ENCODE assay signal across 8 cellular contexts in the genomic region with DNA sequence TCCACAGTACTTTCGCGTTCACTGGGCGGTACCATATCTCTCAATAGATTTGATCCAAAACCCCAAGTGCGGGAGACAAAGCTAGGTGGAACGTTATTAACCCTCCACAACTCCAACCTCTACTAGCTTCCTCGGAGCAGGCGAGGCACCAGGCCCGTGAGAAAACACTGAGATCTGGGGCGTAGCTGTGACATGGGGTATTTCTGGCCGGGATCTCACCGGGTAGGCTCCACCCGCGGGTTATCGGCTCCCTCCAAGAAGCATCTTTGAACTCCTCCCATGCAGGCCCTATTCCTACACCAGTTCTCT. TPM values are rescaled to one million over a fixed set of nuclear protein-coding genes. Genes with fewer than 3 reads are reported as not detected.
DNase-seq lines count a peak whose midpoint lies in the region; ATAC-seq, FAIRE-seq and TF ChIP-seq lines count a peak whose summit lies in the region.

No MANE protein-coding gene starts in this region.

- no peaks in the 10 kb centered on the region for H3K9me3 ChIP-seq in subcutaneous abdominal adipose tissue (ENCODE audit: control insufficient read depth in 5 of 5, low read length in 5 of 5)

- H3K27ac ChIP-seq in angular gyrus (ENCODE audit: low read depth, low read length) (peak overlapping the region; percentile 89), subcutaneous abdominal adipose tissue (ENCODE audit: low read depth, low read length) (peak overlapping the region; percentile 89)

- no peak for TF ChIP-seq CTCF in D721Med (IDR thresholded peaks at IDR 0.05; ENCODE audit: insufficient read depth, missing control alignments)

- peaks cover 16 to 22% (median 20%) of the 10 kb centered on the region in 3 donors for H3K27me3 Mint-ChIP-seq in immature natural killer cell (ENCODE audit: low read depth in 3 of 3)

- peak overlapping the region in 4 of 5 donors; percentile 86 to 94 (median 90) for H3K9ac ChIP-seq in subcutaneous abdominal adipose tissue (ENCODE audit: low read length in 5 of 5)

- H3K36me3 ChIP-seq in subcutaneous abdominal adipose tissue (ENCODE audit: control insufficient read depth in 5 of 5, insufficient read depth in 5 of 5, low read length in 5 of 5), result no peaks in the 10 kb centered on the region

- DNase-seq in D721Med (ENCODE audit: insufficient read length, low spot score), result peak; percentile 13
- DNase-seq in immature natural killer cell, result no peak
- no peak for DNase-seq in stimulated activated CD4-positive, alpha-beta T cell treated with anti-CD3 and anti-CD28 coated beads, Interleukin-2, amount 100 ng/mL, for 48 hours
- no peak for DNase-seq in NCI-H2081 treated with DMSO at 0.1 percent for 48 hours (lab: John Stamatoyannopoulos, UW)

- H3K4me3 ChIP-seq in subcutaneous abdominal adipose tissue (ENCODE audit: low read depth in 1 of 5, low read length in 5 of 5), result peak overlapping the region; percentile 84 to 98 (median 94)

- H3K36me3 Mint-ChIP-seq in immature natural killer cell, result peaks cover 0 to 4% (median 0%) of the 10 kb centered on the region in 3 donors

- H3K4me3 Mint-ChIP-seq in immature natural killer cell, result peak overlapping the region; percentile 97 to 100 (median 99)

- ATAC-seq in GM19463 (IDR thresholded peaks at IDR 0.05; ENCODE audit: unreplicated experiment), result peak; percentile 43
- ATAC-seq in HG03442 (IDR thresholded peaks at IDR 0.05; ENCODE audit: unreplicated experiment), result peak; percentile 62

- H3K4me1 ChIP-seq in subcutaneous abdominal adipose tissue (ENCODE audit: control insufficient read depth in 5 of 5, insufficient read depth in 5 of 5, low read length in 5 of 5), result peaks cover 0 to 26% (median 13%) of the 10 kb centered on the region in 5 donors

- peaks cover 0 to 1% (median 0%) of the 10 kb centered on the region in 6 donors for H3K9me3 Mint-ChIP-seq in immature natural killer cell

- no peak for FAIRE-seq in D721Med (lab: Jason Lieb, UNC)

- H3K4me1 Mint-ChIP-seq in immature natural killer cell, result peaks cover 27 to 48% of the 10 kb centered on the region in 2 donors

- no peaks in the 10 kb centered on the region for H3K27me3 ChIP-seq in subcutaneous abdominal adipose tissue (ENCODE audit: control insufficient read depth in 5 of 5, insufficient read depth in 4 of 5, low read length in 5 of 5)

- peak overlapping the region; percentile 96 to 100 (median 98) for H3K27ac Mint-ChIP-seq in immature natural killer cell

RNA-seq across cellular contexts. Expression of gene SLC25A46, which starts 0.3 kb away (rescaled TPM):
- 10 to 100 TPM; 29.0 to 52.2 (median 32.5) TPM for polyA plus RNA-seq in immature natural killer cell

RNA-seq across cellular contexts. Expression of gene TMEM232, which starts 12.0 kb away (rescaled TPM):
- not detected for polyA plus RNA-seq in immature natural killer cell
